25 cellular contexts compared by ENCODE assay signal in genomic region chr10:4103586-4103985, GRCh38.
DNase-seq lines count a peak whose midpoint lies in the region; ATAC-seq and TF ChIP-seq lines count a peak whose summit lies in the region.
"Had no signal": no experiment of that assay in that cellular context is flagged by ENCODE, and none has a peak within 500 bp of the region (broad histone marks: within the 10 kb centered on the region; RNA-seq: fewer than 3 reads in every experiment).

No MANE protein-coding gene starts in this region.

- H3K4me2 ChIP-seq in SK-N-SH (no peak overlapping the region), mammary epithelial cell (ENCODE audit: insufficient read depth, low read depth, low read length) (no peak overlapping the region)

- DNase-seq in SK-N-SH = no peak
- DNase-seq in mammary epithelial cell = peak; percentile 1
- no peak for DNase-seq in MCF 10A (ENCODE audit: unreplicated experiment)
- peak; percentile 81 for DNase-seq in fibroblast of villous mesenchyme (ENCODE audit: low read depth)
- no peak for DNase-seq in glutamatergic neuron
- DNase-seq in effector CD4-positive, alpha-beta T cell = no peak
- DNase-seq: ACHN, BE2C, Calu3, DND-41, MV-4-11, NCI-H1105, NCI-H1436 treated with DMSO at 0.1 percent for 48 hours, NCI-H187 treated with DMSO at 0.1 percent for 48 hours, NCI-H2171 treated with DMSO at 0.1 percent for 48 hours, NCI-H524, NCI-H748 treated with DMSO at 0.1 percent for 48 hours had no signal

- no peaks in the 10 kb centered on the region for H3K9me2 ChIP-seq in SK-N-SH

- H3K4me3 ChIP-seq in SK-N-SH (ENCODE audit: low read depth in 2 of 2, low read length in 1 of 2) (no peak overlapping the region), mammary epithelial cell (replicated peaks in 1 of 3; ENCODE audit: insufficient read depth in 1 of 3, low read depth in 2 of 3, low read length in 3 of 3) (no peak overlapping the region), fibroblast of villous mesenchyme (ENCODE audit: low read depth, low read length) (no peak overlapping the region)
- H3K4me3 ChIP-seq: SJSA1 had no signal

- H3K4me3 Mint-ChIP-seq in MCF 10A (ENCODE audit: unreplicated experiment) (no peak overlapping the region), glutamatergic neuron (ENCODE audit: unreplicated experiment) (no peak overlapping the region)
- H3K4me3 Mint-ChIP-seq: CD14-positive monocyte, IgD-negative memory B cell had no signal

- no peak overlapping the region for H3K9ac ChIP-seq in SK-N-SH
- no peak overlapping the region for H3K9ac ChIP-seq in mammary epithelial cell (ENCODE audit: insufficient read depth, low read length)

- no peak for TF ChIP-seq RAD21 in SK-N-SH (IDR thresholded peaks at IDR 0.05; ENCODE audit: low read length)

- CTCF ChIA-PET in SK-N-SH (lab: Yijun Ruan, JAX) (no interaction called here), mammary epithelial cell (lab: Charles Lee; ENCODE audit: low non-redundant PET) (no interaction called here), MCF 10A (lab: Yijun Ruan, JAX) (no interaction called here)

- no peaks in the 10 kb centered on the region for H3K27me3 ChIP-seq in SK-N-SH (ENCODE audit: insufficient read depth)
- no peaks in the 10 kb centered on the region for H3K27me3 ChIP-seq in mammary epithelial cell (ENCODE audit: insufficient read depth, low read length)
- H3K27me3 ChIP-seq: BE2C, SJSA1 had no signal

- no peaks in the 10 kb centered on the region for H4K20me1 ChIP-seq in SK-N-SH (ENCODE audit: insufficient read depth)
- no peaks in the 10 kb centered on the region for H4K20me1 ChIP-seq in mammary epithelial cell (ENCODE audit: insufficient read depth, low read length)

- H3K27ac Mint-ChIP-seq in MCF 10A (ENCODE audit: low read depth, unreplicated experiment) = no peak overlapping the region
- no peak overlapping the region for H3K27ac Mint-ChIP-seq in glutamatergic neuron (ENCODE audit: unreplicated experiment)
- H3K27ac Mint-ChIP-seq: IgD-negative memory B cell had no signal

- ATAC-seq in SK-N-SH treated with all-trans-retinoic acid at 6 μM for 48 hours (peak; percentile 51), HG03354 (IDR thresholded peaks at IDR 0.05; ENCODE audit: poor library complexity, severe bottlenecking, unreplicated experiment) (no peak)
- ATAC-seq: Right ventricle myocardium inferior had no signal

- H3K36me3 ChIP-seq in SK-N-SH (replicated peaks in 1 of 2; ENCODE audit: control insufficient read depth in 1 of 2, insufficient read depth in 2 of 2, low read length in 1 of 2) (no peaks in the 10 kb centered on the region), mammary epithelial cell (ENCODE audit: insufficient read depth, low read length) (no peaks in the 10 kb centered on the region)
- H3K36me3 ChIP-seq: BE2C, SJSA1 had no signal

- in situ Hi-C loops in mammary epithelial cell (cut with MboI; ENCODE audit: low sequenced_read_pairs in 2 of 2) = no loop called here

- peaks cover 7% of the 10 kb centered on the region for H3K36me3 Mint-ChIP-seq in MCF 10A (ENCODE audit: insufficient read depth, unreplicated experiment)
- peaks cover 10% of the 10 kb centered on the region for H3K36me3 Mint-ChIP-seq in glutamatergic neuron (ENCODE audit: unreplicated experiment)
- H3K36me3 Mint-ChIP-seq: CD14-positive monocyte, IgD-negative memory B cell had no signal

- H3K79me2 ChIP-seq in SK-N-SH (ENCODE audit: insufficient read depth) (no peaks in the 10 kb centered on the region), mammary epithelial cell (ENCODE audit: insufficient read depth, low read length) (no peaks in the 10 kb centered on the region)

- BruUV-seq in mammary epithelial cell (replicated peaks; lab: Mats Ljungman, UMichigan) = no TSS peak
- no TSS peak for BruUV-seq in MCF 10A (replicated peaks; lab: Mats Ljungman, UMichigan)

- H3K4me1 ChIP-seq in SK-N-SH (ENCODE audit: control insufficient read depth in 1 of 2, insufficient read depth in 2 of 2, low read depth in 1 of 2, low read length in 1 of 2) (peaks cover 9 to 17% of the 10 kb centered on the region in 2 experiments; a peak in 3 of 4 replicates), mammary epithelial cell (ENCODE audit: insufficient read depth, low read length) (peaks cover 2% of the 10 kb centered on the region)
- H3K4me1 ChIP-seq: BE2C had no signal

- dilution Hi-C loops in mammary epithelial cell (cut with HindIII; ENCODE audit: low sequenced_read_pairs) = no loop called here

- no peaks in the 10 kb centered on the region for H3K9me3 ChIP-seq in SK-N-SH
- no peaks in the 10 kb centered on the region for H3K9me3 ChIP-seq in mammary epithelial cell (replicated peaks; ENCODE audit: insufficient read depth, low read length)
- H3K9me3 ChIP-seq: BE2C, SJSA1 had no signal

- H3K9me3 Mint-ChIP-seq in MCF 10A (ENCODE audit: unreplicated experiment) (no peaks in the 10 kb centered on the region), glutamatergic neuron (ENCODE audit: unreplicated experiment) (no peaks in the 10 kb centered on the region)
- H3K9me3 Mint-ChIP-seq: IgD-negative memory B cell had no signal

- intact Hi-C loops in mammary epithelial cell (cut with micrococcal nuclease) = no loop called here
- intact Hi-C loops in MCF 10A (cut with micrococcal nuclease) = no loop called here

- TF ChIP-seq EP300 in SK-N-SH (IDR thresholded peaks at IDR 0.05; ENCODE audit: borderline replicate concordance in 1 of 2, low read depth in 1 of 2, low read length in 1 of 2) = no peak

- peaks cover 6% of the 10 kb centered on the region for H3F3A ChIP-seq in SK-N-SH (replicated peaks; ENCODE audit: insufficient read depth)

- no peak for TF ChIP-seq CTCF in SK-N-SH (IDR thresholded peaks at IDR 0.05)
- no peak for TF ChIP-seq CTCF in mammary epithelial cell (conservative IDR thresholded peaks at IDR 0.05 in 1 of 2, IDR thresholded peaks at IDR 0.05 in 1 of 2; ENCODE audit: extremely low read depth in 1 of 2, insufficient read depth in 1 of 2, low read depth in 1 of 2, low read length in 2 of 2)
- TF ChIP-seq CTCF in MCF 10A (IDR thresholded peaks at IDR 0.05; ENCODE audit: unreplicated experiment) = no peak
- no peak for TF ChIP-seq CTCF in fibroblast of villous mesenchyme (IDR thresholded peaks at IDR 0.05; ENCODE audit: insufficient read depth, low read depth, low read length)
- TF ChIP-seq CTCF in glutamatergic neuron (IDR thresholded peaks at IDR 0.05; ENCODE audit: partially characterized antibody, unreplicated experiment) = no peak

- H2AFZ ChIP-seq in SK-N-SH (ENCODE audit: low read depth) (no peak overlapping the region), mammary epithelial cell (ENCODE audit: low read depth, low read length) (no peak overlapping the region)

- H3K27ac ChIP-seq in SK-N-SH (ENCODE audit: low read depth in 2 of 2, low read length in 1 of 2) (peak overlapping the region in 1 of 2 experiments; percentile 50; a peak in 1 of 4 replicates), mammary epithelial cell (ENCODE audit: insufficient read depth, low read depth, low read length) (no peak overlapping the region)
- H3K27ac ChIP-seq: 22Rv1, HL-60, SJSA1 had no signal

- POLR2A ChIA-PET in SK-N-SH (lab: Yijun Ruan, JAX) (no interaction called here), MCF 10A (lab: Yijun Ruan, JAX) (interaction anchor here (0.5 to 0.7 kb wide), 2 partner anchors 328 to 709 kb away, joined by 3 read pairs; no protein-coding TSS in a partner anchor)

- H3K4me1 Mint-ChIP-seq in MCF 10A (ENCODE audit: insufficient read depth, unreplicated experiment) (peaks cover 6% of the 10 kb centered on the region), glutamatergic neuron (ENCODE audit: low read depth, unreplicated experiment) (no peaks in the 10 kb centered on the region)

- WGBS in SK-N-SH (ENCODE audit: low lambda C conversion rate) = 76% methylated on average over 8 of the region's 8 CpGs
- WGBS in mammary epithelial cell (ENCODE audit: low coverage, missing lambda C conversion rate) = 81% methylated on average over 8 of the region's 8 CpGs

- H3K27me3 Mint-ChIP-seq in MCF 10A (ENCODE audit: insufficient read depth, unreplicated experiment) (no peaks in the 10 kb centered on the region), glutamatergic neuron (ENCODE audit: unreplicated experiment) (no peaks in the 10 kb centered on the region)
- H3K27me3 Mint-ChIP-seq: IgD-negative memory B cell had no signal

TF ChIP-seq in SK-N-SH treated with all-trans-retinoic acid at 6 μM for 48 hours, 23 proteins besides CTCF, POLR2A, EP300 and RAD21:
- TF ChIP-seq ZNF565 (CRISPR knock-in tag; conservative IDR thresholded peaks at IDR 0.05; ENCODE audit: low read depth) = no peak
- TF ChIP-seq ZFP3 (CRISPR knock-in tag; IDR thresholded peaks at IDR 0.05) = 0 out of 2 replicates have a peak, but pooled peaks have one; percentile 26
TF ChIP-seq in SK-N-SH treated with all-trans-retinoic acid at 6 μM for 48 hours: peak in this region for 1.

TF ChIP-seq in SK-N-SH, 30 proteins besides CTCF, POLR2A, EP300 and RAD21 (continues in another document):
- TF ChIP-seq REST (IDR thresholded peaks at IDR 0.05; ENCODE audit: low read depth, low read length) (no peak), FOXJ3 (CRISPR knock-in tag; IDR thresholded peaks at IDR 0.05) (no peak), NRF1 (IDR thresholded peaks at IDR 0.05; ENCODE audit: low read depth, low read length) (no peak), FOSL2 (IDR thresholded peaks at IDR 0.05; ENCODE audit: borderline replicate concordance, low read depth) (no peak)

Comparison
In these comparisons a context has a peak if more than half of its experiments do, and no peak if none do; other contexts are left out.
1. DNase-seq: peak in mammary epithelial cell (single experiment) and fibroblast of villous mesenchyme (single experiment); none in SK-N-SH (single experiment), MCF 10A (single experiment), glutamatergic neuron (single experiment) and effector CD4-positive, alpha-beta T cell (single experiment).